15 cellular contexts compared by ENCODE assay signal in genomic region chr19:49889038-49889686, GRCh38. TPM values are rescaled to one million over a fixed set of nuclear protein-coding genes. Genes with fewer than 3 reads are reported as not detected.
A peak's percentile ranks its signal among the peaks of the same experiment; 100 is the strongest.
DNase-seq lines count a peak whose midpoint lies in the region; ATAC-seq, FAIRE-seq and TF ChIP-seq lines count a peak whose summit lies in the region.
"Had no signal": no experiment of that assay in that cellular context is flagged by ENCODE, and none has a peak within 500 bp of the region (broad histone marks: within the 10 kb centered on the region; RNA-seq: fewer than 3 reads in every experiment).

No MANE protein-coding gene starts in this region.

- no peaks in the 10 kb centered on the region for H3K27me3 Mint-ChIP-seq in activated T-cell treated with anti-CD3 and anti-CD28 coated beads, Interleukin-2, amount 50 U/mL, for 24 hours
- no peaks in the 10 kb centered on the region for H3K27me3 Mint-ChIP-seq in stimulated activated memory B cell treated with anti-CD40 and anti-IgM and Interleukin-4, amounts not matched to agents 10 μg/mL and 1 μg/mL and 100 μg/mL, for 72 hours
- H3K27me3 Mint-ChIP-seq: CD4-positive, alpha-beta T cell had no signal

- POLR2A ChIA-PET in K562 (lab: Yijun Ruan, JAX): interaction anchor here (0.8 to 1.6 kb wide), 3 partner anchors 12 to 145 kb away, joined by 3 to 11 read pairs (median 4); partner anchors contain the start of genes AKT1S1, ATF5, NUP62 and TBC1D17

- peak overlapping the region; percentile 45; the same call in 1 of the 2 replicates for H3K4me2 ChIP-seq in KMS-11
- H3K4me2 ChIP-seq in K562 (ENCODE audit: insufficient read depth, low read length): peak overlapping the region; percentile 92

- peak overlapping the region; percentile 22 for H3K27ac Mint-ChIP-seq in activated T-cell treated with anti-CD3 and anti-CD28 coated beads, Interleukin-2, amount 50 U/mL, for 24 hours
- peak overlapping the region; percentile 26 for H3K27ac Mint-ChIP-seq in stimulated activated memory B cell treated with anti-CD40 and anti-IgM and Interleukin-4, amounts not matched to agents 10 μg/mL and 1 μg/mL and 100 μg/mL, for 72 hours
- H3K27ac Mint-ChIP-seq: CD4-positive, alpha-beta T cell; nephron had no signal

- no peaks in the 10 kb centered on the region for H4K20me1 ChIP-seq in KMS-11 (ENCODE audit: insufficient read depth)
- H4K20me1 ChIP-seq in K562 (replicated peaks; ENCODE audit: control insufficient read depth, insufficient read depth, low read length): no peaks in the 10 kb centered on the region

- WGBS in K562 (ENCODE audit: insufficient coverage, low coverage, missing lambda C conversion rate): 56% methylated on average over 17 of the region's 23 CpGs

- H3K9me3 Mint-ChIP-seq in activated T-cell treated with anti-CD3 and anti-CD28 coated beads, Interleukin-2, amount 50 U/mL, for 24 hours: no peaks in the 10 kb centered on the region
- H3K9me3 Mint-ChIP-seq in stimulated activated memory B cell treated with anti-CD40 and anti-IgM and Interleukin-4, amounts not matched to agents 10 μg/mL and 1 μg/mL and 100 μg/mL, for 72 hours: no peaks in the 10 kb centered on the region
- H3K9me3 Mint-ChIP-seq: CD4-positive, alpha-beta T cell; nephron had no signal

- H3K27ac ChIP-seq in KMS-11 (no peak overlapping the region; the same call in 1 of the 2 replicates), K562 (ENCODE audit: extremely low read depth, low read depth, low read length) (peak overlapping the region; percentile 89)
- H3K27ac ChIP-seq: PC-9, SJCRH30 had no signal

- no peak overlapping the region for H3K4me3 Mint-ChIP-seq in activated T-cell treated with anti-CD3 and anti-CD28 coated beads, Interleukin-2, amount 50 U/mL, for 24 hours
- peak overlapping the region; percentile 47 for H3K4me3 Mint-ChIP-seq in stimulated activated memory B cell treated with anti-CD40 and anti-IgM and Interleukin-4, amounts not matched to agents 10 μg/mL and 1 μg/mL and 100 μg/mL, for 72 hours
- H3K4me3 Mint-ChIP-seq: nephron had no signal

- no peaks in the 10 kb centered on the region for H3K27me3 ChIP-seq in KMS-11 (ENCODE audit: insufficient read depth, low read depth)
- H3K27me3 ChIP-seq in K562 (ENCODE audit: control insufficient read depth in 2 of 2, insufficient read depth in 2 of 2, low read length in 2 of 2): no peaks in the 10 kb centered on the region; a peak in 1 of 5 replicates
- H3K27me3 ChIP-seq: SJCRH30 had no signal

- intact Hi-C loops in K562 (cut with micrococcal nuclease): no loop called here

- peaks cover 32% of the 10 kb centered on the region for H3K4me1 ChIP-seq in KMS-11 (ENCODE audit: low read depth, poor library complexity, severe bottlenecking)
- H3K4me1 ChIP-seq in K562 (replicated peaks in 1 of 2; ENCODE audit: control insufficient read depth in 2 of 2, insufficient read depth in 2 of 2, low read length in 2 of 2): peaks cover 12 to 52% of the 10 kb centered on the region in 2 experiments
- H3K4me1 ChIP-seq: SJCRH30 had no signal

- peaks cover 3% of the 10 kb centered on the region for H3K9me1 ChIP-seq in K562 (ENCODE audit: control insufficient read depth, insufficient read depth, low read length)

- H3K4me1 Mint-ChIP-seq in activated T-cell treated with anti-CD3 and anti-CD28 coated beads, Interleukin-2, amount 50 U/mL, for 24 hours (ENCODE audit: low read depth): peaks cover 29% of the 10 kb centered on the region
- peaks cover 60% of the 10 kb centered on the region for H3K4me1 Mint-ChIP-seq in stimulated activated memory B cell treated with anti-CD40 and anti-IgM and Interleukin-4, amounts not matched to agents 10 μg/mL and 1 μg/mL and 100 μg/mL, for 72 hours
- H3K4me1 Mint-ChIP-seq: nephron had no signal

- H2AFZ ChIP-seq in KMS-11 (ENCODE audit: low read depth) (no peak overlapping the region), K562 (ENCODE audit: low read depth, low read length) (peak overlapping the region; percentile 100)

- H3K79me2 ChIP-seq in KMS-11 (ENCODE audit: insufficient read depth, low read depth) (no peaks in the 10 kb centered on the region), K562 (ENCODE audit: control insufficient read depth, insufficient read depth, low read length) (no peaks in the 10 kb centered on the region)

- DNase-seq in activated T-cell treated with anti-CD3 and anti-CD28 coated beads, Interleukin-2, amount 50 U/mL, for 24 hours: no peak
- DNase-seq in activated T-cell treated with anti-CD3 and anti-CD28 coated beads, Interleukin-2, amount 50 U/mL, for 1 hour: no peak
- peak in 1 of 4 experiments; percentile 30 for DNase-seq in K562 (ENCODE audit: extremely low read depth in 1 of 4, low spot score in 3 of 4)
- DNase-seq in mucosa of gallbladder (ENCODE audit: low spot score): no peak
- DNase-seq in GM13976 (ENCODE audit: low spot score): no peak
- no peak for DNase-seq in islet precursor cell
- DNase-seq: ACHN, Kasumi-1, SJCRH30 had no signal

- TF ChIP-seq EP300 in K562 (IDR thresholded peaks at IDR 0.05; ENCODE audit: low read length): no peak

- H3K36me3 Mint-ChIP-seq in activated T-cell treated with anti-CD3 and anti-CD28 coated beads, Interleukin-2, amount 50 U/mL, for 24 hours (ENCODE audit: low read depth): peaks cover 58% of the 10 kb centered on the region
- peaks cover 66% of the 10 kb centered on the region for H3K36me3 Mint-ChIP-seq in stimulated activated memory B cell treated with anti-CD40 and anti-IgM and Interleukin-4, amounts not matched to agents 10 μg/mL and 1 μg/mL and 100 μg/mL, for 72 hours

- H3K36me3 ChIP-seq in KMS-11 (ENCODE audit: insufficient read depth) (no peaks in the 10 kb centered on the region), K562 (ENCODE audit: control insufficient read depth, insufficient read depth, low read length) (peaks cover 8% of the 10 kb centered on the region; the same call in 2 of the 3 replicates)
- H3K36me3 ChIP-seq: SJCRH30 had no signal

- peak; percentile 29 for FAIRE-seq in K562 (lab: Jason Lieb, UNC)
- FAIRE-seq: frontal cortex had no signal

- CTCF ChIA-PET in K562 (lab: Yijun Ruan, JAX; ENCODE audit: low intra/inter-chr PET ratio): interaction anchor here (0.6 to 0.7 kb wide), 2 partner anchors 53 to 355 kb away, joined by 5 to 6 read pairs; no protein-coding TSS in a partner anchor

- TF ChIP-seq CTCF in KMS-11 (conservative IDR thresholded peaks at IDR 0.05; ENCODE audit: low read depth, low read length) (no peak), K562 (IDR thresholded peaks at IDR 0.05 in 2 of 3, conservative IDR thresholded peaks at IDR 0.05 in 1 of 3; ENCODE audit: insufficient read depth in 2 of 3, low read depth in 1 of 3, low read length in 3 of 3) (no peak), GM13976 (IDR thresholded peaks at IDR 0.05; ENCODE audit: borderline replicate concordance, control extremely low read depth, extremely low read depth, insufficient read depth, missing control alignments) (no peak)

- in situ Hi-C loops in K562 (cut with MboI) (no loop called here), GM13976 (cut with MboI; ENCODE audit: low sequenced_read_pairs, unreplicated experiment) (no loop called here)

- TF ChIP-seq POLR2A in K562 (conservative IDR thresholded peaks at IDR 0.05): no peak

- TSS peak; percentile 81 for BruUV-seq in K562 (replicated peaks; lab: Mats Ljungman, UMichigan)

- H3K9ac ChIP-seq in KMS-11 (no peak overlapping the region), K562 (ENCODE audit: insufficient read depth in 1 of 2, low read depth in 2 of 2, low read length in 2 of 2) (peak overlapping the region; percentile 74 to 90)

- no peaks in the 10 kb centered on the region for H3K9me3 ChIP-seq in K562 (replicated peaks; ENCODE audit: control insufficient read depth, insufficient read depth, low read depth, low read length)
- H3K9me3 ChIP-seq: SJCRH30 had no signal

- H3K4me3 ChIP-seq in KMS-11 (IDR thresholded peaks at IDR 0.05; ENCODE audit: insufficient read depth, low read depth, low read length) (no peak overlapping the region), K562 (no peak overlapping the region)
- H3K4me3 ChIP-seq: SJCRH30 had no signal

- TF ChIP-seq RAD21 in K562 (CRISPR knock-in tag; conservative IDR thresholded peaks at IDR 0.05 in 1 of 2, IDR thresholded peaks at IDR 0.05 in 1 of 2): no peak

- no peak for ATAC-seq in K562
- no peak for ATAC-seq in stimulated activated memory B cell treated with anti-CD40 and anti-IgM and Interleukin-4, amounts not matched to agents 10 μg/mL and 1 μg/mL and 100 μg/mL, for 72 hours

RNA-seq across cellular contexts. Expression of gene IL4I1, which starts 7.5 kb away (rescaled TPM):
- 0.93 TPM in 1 of 2 replicates, not detected in the other for total RNA-seq in K562 (2011; cell fraction: chromatin; rRNA removed; ENCODE audit: low replicate concordance)
- total RNA-seq in K562 (2011; cell fraction: nucleolus; rRNA removed): 1.8 TPM in 2 replicates
- total RNA-seq in K562 (2011; cell fraction: nucleoplasm; rRNA removed): 0.37 and 0.46 TPM in 2 replicates
- total RNA-seq in K562 (2014; rRNA removed) (0.90 and 0.95 TPM in 2 replicates), K562 (2014; rRNA removed; fragmentation: Illumina TruSeq; extraction: Trizol) (0.33 TPM in 1 of 2 replicates, not detected in the other), K562 (2015; rRNA removed; fragmentation: Illumina TruSeq; extraction: Trizol) (0.19 and 0.43 TPM in 2 replicates), K562 (2021) (0.55 and 0.76 TPM in 2 replicates), mucosa of gallbladder (0.81 TPM)
- polyA plus RNA-seq in K562 (2011; rRNA removed) (0.06 and 0.31 TPM in 2 replicates), K562 (2014; fragmentation: Illumina TruSeq; extraction: Trizol) (0.15 TPM in 1 of 2 replicates, not detected in the other), K562 (2014; fragmentation: Nextera tagmentation; extraction: Ambion mirVana) (under 1 TPM in 1 of 2 experiments, not detected in 1; 0.13 TPM), K562 (2014; rRNA removed) (0.09 and 0.44 TPM in 2 replicates)
- 0.04 and 0.36 TPM in 2 replicates for polyA plus RNA-seq in K562 (2011; cell fraction: cytosol; rRNA removed)
- 0.24 and 0.27 TPM in 2 replicates for polyA plus RNA-seq in K562 (2011; cell fraction: nucleus; rRNA removed)
- 0.50 and 0.56 TPM in 2 replicates for polyA plus RNA-seq in K562 (2012)
- 0.11 TPM in 1 of 2 replicates, not detected in the other for polyA minus RNA-seq in K562 (2011; rRNA and poly(A)+ RNA removed)
- polyA minus RNA-seq in K562 (2011; cell fraction: cytosol; rRNA and poly(A)+ RNA removed): 0.67 and 0.73 TPM in 2 replicates
- 0.67 and 0.81 TPM in 2 replicates for polyA minus RNA-seq in K562 (2011; cell fraction: nucleus; rRNA and poly(A)+ RNA removed)
- total RNA-seq: PC-9, SJCRH30 had no signal

RNA-seq across cellular contexts. Expression of gene TBC1D17, which starts 11.7 kb away (rescaled TPM):
- 34.8 and 78.7 TPM in 2 replicates for total RNA-seq in K562 (2011; cell fraction: chromatin; rRNA removed; ENCODE audit: low replicate concordance)
- 40.9 and 43.4 TPM in 2 replicates for total RNA-seq in K562 (2011; cell fraction: nucleolus; rRNA removed)
- 33.2 and 34.5 TPM in 2 replicates for total RNA-seq in K562 (2011; cell fraction: nucleoplasm; rRNA removed)
- total RNA-seq in K562 (2014; rRNA removed) (3.8 and 6.8 TPM in 2 replicates), K562 (2014; rRNA removed; fragmentation: Illumina TruSeq; extraction: Trizol) (2.6 and 3.2 TPM in 2 replicates), K562 (2015; rRNA removed; fragmentation: Illumina TruSeq; extraction: Trizol) (2.4 and 3.5 TPM in 2 replicates), K562 (2021) (14.2 and 16.0 TPM in 2 replicates), mucosa of gallbladder (68.1 TPM)
- polyA plus RNA-seq in K562 (2011; rRNA removed) (7.4 and 10.5 TPM in 2 replicates), K562 (2014; fragmentation: Illumina TruSeq; extraction: Trizol) (8.7 and 11.7 TPM in 2 replicates), K562 (2014; fragmentation: Nextera tagmentation; extraction: Ambion mirVana) (under 1 TPM; 0.42 to 0.46 TPM), K562 (2014; rRNA removed) (14.7 and 18.2 TPM in 2 replicates)
- 8.7 and 14.7 TPM in 2 replicates for polyA plus RNA-seq in K562 (2011; cell fraction: cytosol; rRNA removed)
- polyA plus RNA-seq in K562 (2011; cell fraction: nucleus; rRNA removed): 33.2 and 48.4 TPM in 2 replicates
- polyA plus RNA-seq in K562 (2012): 15.8 and 16.9 TPM in 2 replicates
- 5.7 and 7.2 TPM in 2 replicates for polyA minus RNA-seq in K562 (2011; rRNA and poly(A)+ RNA removed)
- polyA minus RNA-seq in K562 (2011; cell fraction: cytosol; rRNA and poly(A)+ RNA removed): 9.1 and 9.2 TPM in 2 replicates
- 12.3 and 15.3 TPM in 2 replicates for polyA minus RNA-seq in K562 (2011; cell fraction: nucleus; rRNA and poly(A)+ RNA removed)

RNA-seq across cellular contexts. Expression of gene AKT1S1, which starts 12.0 kb away (rescaled TPM):
- total RNA-seq in K562 (2011; cell fraction: chromatin; rRNA removed; ENCODE audit: low replicate concordance): 24.5 and 49.9 TPM in 2 replicates
- total RNA-seq in K562 (2011; cell fraction: nucleolus; rRNA removed): 34.3 and 39.9 TPM in 2 replicates
- total RNA-seq in K562 (2011; cell fraction: nucleoplasm; rRNA removed): 26.9 and 29.9 TPM in 2 replicates
- 25.7 and 33.8 TPM in 2 replicates for total RNA-seq in K562 (2014; rRNA removed)
- total RNA-seq in K562 (2014; rRNA removed; fragmentation: Illumina TruSeq; extraction: Trizol): 5.7 and 6.9 TPM in 2 replicates
- 13.5 and 14.4 TPM in 2 replicates for total RNA-seq in K562 (2015; rRNA removed; fragmentation: Illumina TruSeq; extraction: Trizol)
- 50.1 and 50.3 TPM in 2 replicates for total RNA-seq in K562 (2021)
- 17.1 and 22.4 TPM in 2 replicates for polyA plus RNA-seq in K562 (2011; rRNA removed)
- polyA plus RNA-seq in K562 (2011; cell fraction: cytosol; rRNA removed): 34.5 and 68.9 TPM in 2 replicates
- polyA plus RNA-seq in K562 (2011; cell fraction: nucleus; rRNA removed): 33.2 and 55.4 TPM in 2 replicates
- polyA plus RNA-seq in K562 (2012): 31.8 and 37.6 TPM in 2 replicates
- 39.0 and 40.7 TPM in 2 replicates for polyA plus RNA-seq in K562 (2014; fragmentation: Illumina TruSeq; extraction: Trizol)
- 1 to 10 TPM; 1.2 TPM for polyA plus RNA-seq in K562 (2014; fragmentation: Nextera tagmentation; extraction: Ambion mirVana)
- 38.2 and 45.4 TPM in 2 replicates for polyA plus RNA-seq in K562 (2014; rRNA removed)
- polyA minus RNA-seq in K562 (2011; rRNA and poly(A)+ RNA removed): 7.8 and 10.3 TPM in 2 replicates
- polyA minus RNA-seq in K562 (2011; cell fraction: cytosol; rRNA and poly(A)+ RNA removed): 17.4 and 21.4 TPM in 2 replicates
- polyA minus RNA-seq in K562 (2011; cell fraction: nucleus; rRNA and poly(A)+ RNA removed): 18.2 and 22.4 TPM in 2 replicates
- total RNA-seq in mucosa of gallbladder: 48.5 TPM

RNA-seq across cellular contexts. Expression of gene PNKP, which starts 21.8 kb away (rescaled TPM):
- total RNA-seq in K562 (2011; cell fraction: chromatin; rRNA removed; ENCODE audit: low replicate concordance): 168 and 404 TPM in 2 replicates
- total RNA-seq in K562 (2011; cell fraction: nucleolus; rRNA removed): 252 and 258 TPM in 2 replicates
- 178 and 185 TPM in 2 replicates for total RNA-seq in K562 (2011; cell fraction: nucleoplasm; rRNA removed)
- total RNA-seq in K562 (2014; rRNA removed): 56.0 and 59.3 TPM in 2 replicates
- 12.3 and 18.1 TPM in 2 replicates for total RNA-seq in K562 (2014; rRNA removed; fragmentation: Illumina TruSeq; extraction: Trizol)
- 25.3 and 29.4 TPM in 2 replicates for total RNA-seq in K562 (2015; rRNA removed; fragmentation: Illumina TruSeq; extraction: Trizol)
- 84.9 and 85.4 TPM in 2 replicates for total RNA-seq in K562 (2021)
- polyA plus RNA-seq in K562 (2011; rRNA removed): 13.7 and 21.3 TPM in 2 replicates
- polyA plus RNA-seq in K562 (2011; cell fraction: cytosol; rRNA removed): 12.2 and 25.9 TPM in 2 replicates
- 123 and 164 TPM in 2 replicates for polyA plus RNA-seq in K562 (2011; cell fraction: nucleus; rRNA removed)
- polyA plus RNA-seq in K562 (2012): 56.7 and 64.2 TPM in 2 replicates
- 26.7 and 30.0 TPM in 2 replicates for polyA plus RNA-seq in K562 (2014; fragmentation: Illumina TruSeq; extraction: Trizol)
- polyA plus RNA-seq in K562 (2014; fragmentation: Nextera tagmentation; extraction: Ambion mirVana): 1 to 10 TPM; 2.8 to 3.1 TPM
- 64.0 and 71.3 TPM in 2 replicates for polyA plus RNA-seq in K562 (2014; rRNA removed)
- polyA minus RNA-seq in K562 (2011; rRNA and poly(A)+ RNA removed): 6.7 and 8.2 TPM in 2 replicates
- 22.8 and 136 TPM in 2 replicates for polyA minus RNA-seq in K562 (2011; cell fraction: cytosol; rRNA and poly(A)+ RNA removed)
- polyA minus RNA-seq in K562 (2011; cell fraction: nucleus; rRNA and poly(A)+ RNA removed): 48.2 and 49.9 TPM in 2 replicates
- 103 TPM for total RNA-seq in mucosa of gallbladder

RNA-seq across cellular contexts. Expression of gene PTOV1, which starts 38.2 kb away (rescaled TPM):
- 128 and 364 TPM in 2 replicates for total RNA-seq in K562 (2011; cell fraction: chromatin; rRNA removed; ENCODE audit: low replicate concordance)
- 274 and 281 TPM in 2 replicates for total RNA-seq in K562 (2011; cell fraction: nucleolus; rRNA removed)
- 195 and 218 TPM in 2 replicates for total RNA-seq in K562 (2011; cell fraction: nucleoplasm; rRNA removed)
- total RNA-seq in K562 (2014; rRNA removed) (61.3 and 79.5 TPM in 2 replicates), K562 (2014; rRNA removed; fragmentation: Illumina TruSeq; extraction: Trizol) (14.0 and 23.3 TPM in 2 replicates), K562 (2015; rRNA removed; fragmentation: Illumina TruSeq; extraction: Trizol) (43.5 and 44.6 TPM in 2 replicates), K562 (2021) (156 and 169 TPM in 2 replicates), mucosa of gallbladder (249 TPM)
- polyA plus RNA-seq in K562 (2011; rRNA removed) (33.0 and 58.6 TPM in 2 replicates), K562 (2014; fragmentation: Illumina TruSeq; extraction: Trizol) (61.7 and 81.3 TPM in 2 replicates), K562 (2014; fragmentation: Nextera tagmentation; extraction: Ambion mirVana) (1 to 10 TPM; 4.9 to 9.3 TPM), K562 (2014; rRNA removed) (68.1 and 75.0 TPM in 2 replicates)
- 39.8 and 67.6 TPM in 2 replicates for polyA plus RNA-seq in K562 (2011; cell fraction: cytosol; rRNA removed)
- polyA plus RNA-seq in K562 (2011; cell fraction: nucleus; rRNA removed): 302 and 359 TPM in 2 replicates
- polyA plus RNA-seq in K562 (2012): 104 and 153 TPM in 2 replicates
- 22.8 and 25.3 TPM in 2 replicates for polyA minus RNA-seq in K562 (2011; rRNA and poly(A)+ RNA removed)
- polyA minus RNA-seq in K562 (2011; cell fraction: cytosol; rRNA and poly(A)+ RNA removed): 60.9 and 84.8 TPM in 2 replicates
- polyA minus RNA-seq in K562 (2011; cell fraction: nucleus; rRNA and poly(A)+ RNA removed): 81.6 and 99.6 TPM in 2 replicates
